ENCODE assay signal across 4 cellular contexts in genomic region chr7:117460815-117461214, GRCh38. TPM values are rescaled to one million over a fixed set of nuclear protein-coding genes. Genes with fewer than 3 reads are reported as not detected.
"Had no signal": no experiment of that assay in that cellular context is flagged by ENCODE, and none has a peak within 500 bp of the region (broad histone marks: within the 10 kb centered on the region; RNA-seq: fewer than 3 reads in every experiment).

No MANE protein-coding gene starts in this region.

RNA-seq across cellular contexts. Expression of gene CFTR, which starts 19.0 kb away (rescaled TPM):
- total RNA-seq: LHCN-M2, MCF 10A, NCI-H460 had no signal

RNA-seq across cellular contexts. Expression of gene ASZ1, which starts 33.5 kb away (rescaled TPM):
- total RNA-seq: LHCN-M2, M059J, MCF 10A, NCI-H460 had no signal
